Comparison of ENCODE assay signal across 24 cellular contexts in genomic region chr16:55039931-55040330, GRCh38.
DNase-seq lines count a peak whose midpoint lies in the region; ATAC-seq and TF ChIP-seq lines count a peak whose summit lies in the region.
"Had no signal": no experiment of that assay in that cellular context is flagged by ENCODE, and none has a peak within 500 bp of the region (broad histone marks: within the 10 kb centered on the region; RNA-seq: fewer than 3 reads in every experiment).

No MANE protein-coding gene starts in this region.

- H3K4ac ChIP-seq in H9 (ENCODE audit: low read depth, low read length): no peak overlapping the region

- no peak overlapping the region for H2BK15ac ChIP-seq in H9 (ENCODE audit: low read depth, low read length)

- H3K4me1 Mint-ChIP-seq in H9 (peaks cover 2 to 3% of the 10 kb centered on the region in 2 experiments; a peak in 3 of 4 replicates), mesothelial cell of epicardium (peaks cover 11% of the 10 kb centered on the region)
- H3K4me1 Mint-ChIP-seq: CD4-positive, CD25-positive, alpha-beta regulatory T cell had no signal

- no peak overlapping the region; the same call in 1 of the 2 replicates for H3K14ac ChIP-seq in H9 (ENCODE audit: insufficient read depth, low read length)

- TF ChIP-seq EP300 in sigmoid colon (IDR thresholded peaks at IDR 0.05) (no peak), upper lobe of left lung (IDR thresholded peaks at IDR 0.05) (no peak)

- no peak overlapping the region for H2AK5ac ChIP-seq in H9 (ENCODE audit: insufficient read length, low read length)

- ATAC-seq in RWPE2 (ENCODE audit: low read depth) (no peak), HG02678 (IDR thresholded peaks at IDR 0.05; ENCODE audit: unreplicated experiment) (no peak), upper lobe of left lung (ENCODE audit: low FRiP score in 2 of 2) (no peak)
- ATAC-seq: K562, PC-3 had no signal

- TF ChIP-seq CTCF in H9 (conservative IDR thresholded peaks at IDR 0.05): no peak
- TF ChIP-seq CTCF in RWPE2 (IDR thresholded peaks at IDR 0.05; ENCODE audit: poor library complexity, severe bottlenecking): peak; percentile 13
- TF ChIP-seq CTCF in sigmoid colon (IDR thresholded peaks at IDR 0.05): no peak
- no peak for TF ChIP-seq CTCF in mesothelial cell of epicardium (IDR thresholded peaks at IDR 0.05; ENCODE audit: unreplicated experiment)
- TF ChIP-seq CTCF in upper lobe of left lung (IDR thresholded peaks at IDR 0.05): no peak

- no peak overlapping the region for H3T11ph ChIP-seq in H9 (ENCODE audit: low read length)

- H3K4me2 ChIP-seq in H9 (ENCODE audit: insufficient read depth, insufficient read length, low read length): no peak overlapping the region
- H3K4me2 ChIP-seq: BLaER1 had no signal

- no peaks in the 10 kb centered on the region for H3K9me3 ChIP-seq in H9 (ENCODE audit: control insufficient read depth, low read depth, low read length)
- no peaks in the 10 kb centered on the region for H3K9me3 ChIP-seq in RWPE2 (ENCODE audit: severe bottlenecking)
- H3K9me3 ChIP-seq in sigmoid colon: no peaks in the 10 kb centered on the region
- H3K9me3 ChIP-seq in upper lobe of left lung: no peaks in the 10 kb centered on the region
- H3K9me3 ChIP-seq: BLaER1 had no signal

- H3K36me3 ChIP-seq in RWPE2 (ENCODE audit: low read depth) (no peaks in the 10 kb centered on the region), sigmoid colon (no peaks in the 10 kb centered on the region), upper lobe of left lung (no peaks in the 10 kb centered on the region)
- H3K36me3 ChIP-seq: BLaER1 had no signal

- H3K4me3 ChIP-seq in RWPE2 (ENCODE audit: severe bottlenecking) (no peak overlapping the region), sigmoid colon (no peak overlapping the region), upper lobe of left lung (no peak overlapping the region)
- H3K4me3 ChIP-seq: BLaER1, K562 had no signal

- no peak overlapping the region for H2BK12ac ChIP-seq in H9 (ENCODE audit: insufficient read length, low read depth, low read length)

- no peak overlapping the region for H3K56ac ChIP-seq in H9 (ENCODE audit: insufficient read length, low read depth, low read length)

- H3K9ac ChIP-seq in H9 (ENCODE audit: extremely low read depth, insufficient read length, low read length): no peak overlapping the region
- H3K9ac ChIP-seq: BLaER1 had no signal

- H3K23ac ChIP-seq in H9 (ENCODE audit: insufficient read length, low read depth, low read length): no peak overlapping the region

- no peak overlapping the region for H2BK20ac ChIP-seq in H9 (ENCODE audit: low read depth, low read length, poor library complexity, severe bottlenecking)

- intact Hi-C loops in sigmoid colon (cut with DNase I): no loop called here

- TF ChIP-seq POLR2A in sigmoid colon (IDR thresholded peaks at IDR 0.05) (no peak), upper lobe of left lung (IDR thresholded peaks at IDR 0.05) (no peak)

- no CpG with 5 or more reads among the region's 8 CpGs for WGBS in H9 (ENCODE audit: extremely low coverage, insufficient read length, low lambda C conversion rate)
- 77 to 86% methylated on average over 8 of the region's 8 CpGs for WGBS in sigmoid colon, 2 donors
- WGBS in upper lobe of left lung, 2 donors: 77 to 89% methylated on average over 8 of the region's 8 CpGs

- H4K8ac ChIP-seq in H9 (replicated peaks; ENCODE audit: insufficient read length, low read depth, low read length): no peak overlapping the region

- H3K27me3 ChIP-seq in H9 (ENCODE audit: insufficient read depth, low read length) (no peaks in the 10 kb centered on the region), RWPE2 (ENCODE audit: insufficient read depth, poor library complexity, severe bottlenecking) (no peaks in the 10 kb centered on the region), sigmoid colon (peaks cover 0 to 4% (median 0%) of the 10 kb centered on the region in 3 donors), upper lobe of left lung (no peaks in the 10 kb centered on the region)
- H3K27me3 ChIP-seq: BLaER1 had no signal

- no peaks in the 10 kb centered on the region for H3K79me2 ChIP-seq in H9 (ENCODE audit: insufficient read depth, low read length)

- H3K79me1 ChIP-seq in H9 (ENCODE audit: insufficient read depth, low read depth, low read length, poor library complexity, severe bottlenecking): no peaks in the 10 kb centered on the region

- H3K4me1 ChIP-seq in H9 (ENCODE audit: insufficient read depth, low read length): no peaks in the 10 kb centered on the region
- peaks cover 11% of the 10 kb centered on the region for H3K4me1 ChIP-seq in RWPE2 (ENCODE audit: insufficient read depth, poor library complexity, severe bottlenecking)
- no peaks in the 10 kb centered on the region for H3K4me1 ChIP-seq in sigmoid colon
- no peaks in the 10 kb centered on the region for H3K4me1 ChIP-seq in upper lobe of left lung
- H3K4me1 ChIP-seq: BLaER1 had no signal

- H3K23me2 ChIP-seq in H9 (ENCODE audit: insufficient read length, low read depth, low read length, poor library complexity, severe bottlenecking): no peaks in the 10 kb centered on the region

- H2BK5ac ChIP-seq in H9 (ENCODE audit: insufficient read length, low read length): no peak overlapping the region

- H2BK120ac ChIP-seq in H9 (ENCODE audit: low read depth, low read length, poor library complexity, severe bottlenecking): no peak overlapping the region

- H3K27ac ChIP-seq in H9 (ENCODE audit: insufficient read length, low read depth, low read length): no peak overlapping the region
- H3K27ac ChIP-seq in RWPE2 (ENCODE audit: poor library complexity, severe bottlenecking): peak overlapping the region; percentile 14
- H3K27ac ChIP-seq in sigmoid colon: no peak overlapping the region
- H3K27ac ChIP-seq in upper lobe of left lung: no peak overlapping the region
- H3K27ac ChIP-seq: BLaER1 had no signal

- H3K27me3 Mint-ChIP-seq in H9 (ENCODE audit: low read depth): peaks cover 10% of the 10 kb centered on the region; the same call in 1 of the 2 replicates
- peaks cover 75% of the 10 kb centered on the region for H3K27me3 Mint-ChIP-seq in mesothelial cell of epicardium (ENCODE audit: low read depth)
- H3K27me3 Mint-ChIP-seq: CD4-positive, CD25-positive, alpha-beta regulatory T cell had no signal

- H3K4me3 Mint-ChIP-seq in H9: no peak overlapping the region
- H3K4me3 Mint-ChIP-seq in mesothelial cell of epicardium: no peak overlapping the region
- H3K4me3 Mint-ChIP-seq: CD4-positive, CD25-positive, alpha-beta regulatory T cell; HFFc6 had no signal

- no peak overlapping the region for H2AFZ ChIP-seq in H9 (ENCODE audit: low read length)

- no peak overlapping the region for H4K91ac ChIP-seq in H9 (ENCODE audit: insufficient read length, low read depth, low read length)

- no peak overlapping the region; a peak in 1 of 7 replicates for H3K27ac Mint-ChIP-seq in H9
- H3K27ac Mint-ChIP-seq in mesothelial cell of epicardium: no peak overlapping the region
- H3K27ac Mint-ChIP-seq: CD4-positive, CD25-positive, alpha-beta regulatory T cell; HFFc6 had no signal

- H3K9me3 Mint-ChIP-seq in H9 (no peaks in the 10 kb centered on the region), mesothelial cell of epicardium (no peaks in the 10 kb centered on the region)
- H3K9me3 Mint-ChIP-seq: HFFc6 had no signal

- no peak overlapping the region for H4K5ac ChIP-seq in H9 (ENCODE audit: insufficient read length, low read depth, low read length)

- H4K20me1 ChIP-seq in H9 (ENCODE audit: control insufficient read depth, insufficient read depth, insufficient read length): no peaks in the 10 kb centered on the region
- H4K20me1 ChIP-seq: BLaER1 had no signal

- H3K18ac ChIP-seq in H9 (ENCODE audit: insufficient read length, low read depth, low read length): no peak overlapping the region

- H3K36me3 Mint-ChIP-seq in H9 (ENCODE audit: insufficient read depth in 1 of 3, low read depth in 3 of 3) (no peaks in the 10 kb centered on the region), mesothelial cell of epicardium (no peaks in the 10 kb centered on the region)
- H3K36me3 Mint-ChIP-seq: CD4-positive, CD25-positive, alpha-beta regulatory T cell had no signal

- DNase-seq in H9 (peak; percentile 10), RWPE2 (ENCODE audit: low spot score) (no peak), islet precursor cell (peak; percentile 47), sigmoid colon (peak; percentile 48), mesothelial cell of epicardium (ENCODE audit: low spot score in 2 of 2, unreplicated experiment in 2 of 2) (no peak), upper lobe of left lung (no peak)
- DNase-seq: CD4-positive, CD25-positive, alpha-beta regulatory T cell; DMS153; DND-41; HFFc6; Kasumi-1; MV-4-11; NCI-H1105; NCI-H1436 treated with DMSO at 0.1 percent for 48 hours; NCI-H187 treated with DMSO at 0.1 percent for 48 hours; NCI-H2107; NCI-H524 treated with DMSO at 0.1 percent for 48 hours; NCI-H774; PC-3; RPMI8226; SHP77 treated with DMSO at 0.1 percent for 48 hours had no signal

Comparison
In these comparisons a context has a peak if more than half of its experiments do, and no peak if none do; other contexts are left out.
1. DNase-seq: peak in H9 (single experiment), islet precursor cell (single experiment) and sigmoid colon (single experiment); none in RWPE2 (single experiment), mesothelial cell of epicardium (0 of 2) and upper lobe of left lung (0 of 2).